Comparison of ENCODE assay signal across 1 cellular context in the genomic region with DNA sequence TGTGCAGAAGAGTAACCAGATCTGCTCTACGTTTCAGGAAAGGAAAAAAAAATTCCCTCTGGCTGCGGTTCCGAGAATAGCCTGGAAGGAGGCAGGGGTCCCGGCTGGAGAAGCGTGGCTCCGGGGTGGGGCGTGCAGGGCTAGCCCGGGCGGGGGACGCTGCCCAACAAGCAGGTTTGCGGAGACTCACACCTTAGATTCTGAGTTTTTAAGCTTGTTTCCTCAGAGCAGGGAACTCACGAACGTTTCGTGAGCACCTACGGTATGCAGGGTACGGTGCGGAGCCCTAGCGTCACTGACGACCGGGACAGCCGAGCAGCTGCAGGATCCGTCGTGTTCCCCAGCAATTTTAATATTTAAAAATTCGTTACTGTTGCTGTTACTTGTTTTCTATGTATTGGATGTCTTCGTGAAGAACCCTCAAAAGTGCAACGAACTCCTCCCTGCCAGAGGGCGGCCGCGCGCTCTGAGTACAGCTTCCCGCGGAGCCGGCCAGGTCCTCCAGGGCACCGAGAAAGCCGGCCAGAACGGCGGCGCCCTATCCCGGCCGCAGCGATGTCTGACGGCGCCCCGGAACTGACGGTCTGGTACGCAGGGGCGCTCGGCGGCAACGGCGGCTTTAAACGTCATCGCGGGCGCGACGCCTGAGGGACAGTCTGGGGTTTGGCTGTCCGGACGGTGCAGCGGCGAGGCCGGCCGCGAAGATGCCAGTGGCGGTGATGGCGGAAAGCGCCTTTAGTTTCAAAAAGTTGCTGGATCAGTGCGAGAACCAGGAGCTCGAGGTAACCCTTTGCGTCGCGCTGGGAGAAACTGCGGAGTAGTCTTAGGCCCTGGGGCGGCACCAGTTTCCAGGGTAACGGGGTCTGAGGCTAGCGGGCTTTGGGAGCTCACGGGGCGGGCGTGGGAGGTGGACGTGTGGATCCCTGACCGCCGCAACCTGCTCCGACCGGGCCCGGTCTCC.
TF ChIP-seq lines count a peak whose summit lies in the region.

COPS8 (plus strand) TSS at position 629 of the 961 bp plus-strand sequence; CDS start at position 705, 76 bp downstream.

TF ChIP-seq in HEK293, 187 proteins besides CTCF, POLR2A, EP300 and RAD21 (continued from another document):
- TF ChIP-seq KLF16 (tag by site-specific recombination; IDR thresholded peaks at IDR 0.05) (0 out of 2 replicates have a peak, but pooled peaks have one; percentile 34), ZEB2 (tag by site-specific recombination; IDR thresholded peaks at IDR 0.05) (peak; percentile 72), SP3 (tag by site-specific recombination; IDR thresholded peaks at IDR 0.05) (peak; percentile 55), ZNF292 (tag by site-specific recombination; IDR thresholded peaks at IDR 0.05; ENCODE audit: borderline replicate concordance, low read depth) (no peak), ZBTB48 (tag by site-specific recombination; IDR thresholded peaks at IDR 0.05) (peak; percentile 74; the same call in 1 of the 2 replicates), ZBTB21 (tag by site-specific recombination; IDR thresholded peaks at IDR 0.05) (peak; percentile 80), ZBTB17 (tag by site-specific recombination; IDR thresholded peaks at IDR 0.05) (peak; percentile 76), YY2 (tag by site-specific recombination; IDR thresholded peaks at IDR 0.05) (peak; percentile 62; the same call in 1 of the 2 replicates), ZBTB11 (tag by site-specific recombination; conservative IDR thresholded peaks at IDR 0.05; ENCODE audit: low read depth) (peak; percentile 87), ZNF561 (tag by site-specific recombination; IDR thresholded peaks at IDR 0.05; ENCODE audit: borderline replicate concordance) (peak; percentile 47), YY1 (tag by site-specific recombination; IDR thresholded peaks at IDR 0.05) (peak; percentile 70), ZFHX2 (tag by site-specific recombination; conservative IDR thresholded peaks at IDR 0.05) (0 out of 2 replicates have a peak, but pooled peaks have one; percentile 29), EGR2 (tag by site-specific recombination; IDR thresholded peaks at IDR 0.05; ENCODE audit: low read depth) (0 out of 2 replicates have a peak, but pooled peaks have one; percentile 13), FEZF1 (tag by site-specific recombination; IDR thresholded peaks at IDR 0.05) (peak; percentile 44), ZNF138 (tag by site-specific recombination; IDR thresholded peaks at IDR 0.05; ENCODE audit: borderline replicate concordance) (no peak), INSM2 (tag by site-specific recombination; IDR thresholded peaks at IDR 0.05) (peak; percentile 45; the same call in 1 of the 2 replicates)
- TF ChIP-seq, protein P1, sequence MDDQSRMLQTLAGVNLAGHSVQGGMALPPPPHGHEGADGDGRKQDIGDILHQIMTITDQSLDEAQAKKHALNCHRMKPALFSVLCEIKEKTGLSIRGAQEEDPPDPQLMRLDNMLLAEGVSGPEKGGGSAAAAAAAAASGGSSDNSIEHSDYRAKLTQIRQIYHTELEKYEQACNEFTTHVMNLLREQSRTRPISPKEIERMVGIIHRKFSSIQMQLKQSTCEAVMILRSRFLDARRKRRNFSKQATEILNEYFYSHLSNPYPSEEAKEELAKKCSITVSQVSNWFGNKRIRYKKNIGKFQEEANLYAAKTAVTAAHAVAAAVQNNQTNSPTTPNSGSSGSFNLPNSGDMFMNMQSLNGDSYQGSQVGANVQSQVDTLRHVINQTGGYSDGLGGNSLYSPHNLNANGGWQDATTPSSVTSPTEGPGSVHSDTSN (CRISPR knock-in tag; IDR thresholded peaks at IDR 0.05): peak; percentile 96; the same call in 1 of the 2 replicates
- TF ChIP-seq, protein P2, sequence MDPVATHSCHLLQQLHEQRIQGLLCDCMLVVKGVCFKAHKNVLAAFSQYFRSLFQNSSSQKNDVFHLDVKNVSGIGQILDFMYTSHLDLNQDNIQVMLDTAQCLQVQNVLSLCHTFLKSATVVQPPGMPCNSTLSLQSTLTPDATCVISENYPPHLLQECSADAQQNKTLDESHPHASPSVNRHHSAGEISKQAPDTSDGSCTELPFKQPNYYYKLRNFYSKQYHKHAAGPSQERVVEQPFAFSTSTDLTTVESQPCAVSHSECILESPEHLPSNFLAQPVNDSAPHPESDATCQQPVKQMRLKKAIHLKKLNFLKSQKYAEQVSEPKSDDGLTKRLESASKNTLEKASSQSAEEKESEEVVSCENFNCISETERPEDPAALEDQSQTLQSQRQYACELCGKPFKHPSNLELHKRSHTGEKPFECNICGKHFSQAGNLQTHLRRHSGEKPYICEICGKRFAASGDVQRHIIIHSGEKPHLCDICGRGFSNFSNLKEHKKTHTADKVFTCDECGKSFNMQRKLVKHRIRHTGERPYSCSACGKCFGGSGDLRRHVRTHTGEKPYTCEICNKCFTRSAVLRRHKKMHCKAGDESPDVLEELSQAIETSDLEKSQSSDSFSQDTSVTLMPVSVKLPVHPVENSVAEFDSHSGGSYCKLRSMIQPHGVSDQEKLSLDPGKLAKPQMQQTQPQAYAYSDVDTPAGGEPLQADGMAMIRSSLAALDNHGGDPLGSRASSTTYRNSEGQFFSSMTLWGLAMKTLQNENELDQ (tag by site-specific recombination; IDR thresholded peaks at IDR 0.05; ENCODE audit: low read depth): no peak
